In genomic region chr4:71130827-71131603, GRCh38 we compare ENCODE assay signal across 11 cellular contexts.
A peak's percentile ranks its signal among the peaks of the same experiment; 100 is the strongest.
DNase-seq lines count a peak whose midpoint lies in the region; FAIRE-seq and TF ChIP-seq lines count a peak whose summit lies in the region.
"Had no signal": no experiment of that assay in that cellular context is flagged by ENCODE, and none has a peak within 500 bp of the region (broad histone marks: within the 10 kb centered on the region; RNA-seq: fewer than 3 reads in every experiment).

No MANE protein-coding gene starts in this region.

- FAIRE-seq in small intestine (lab: Jason Lieb, UNC): no peak
- FAIRE-seq: islet of Langerhans had no signal

- H3K9me3 ChIP-seq in small intestine (ENCODE audit: control insufficient read depth, low read depth): peaks cover 1% of the 10 kb centered on the region

- intact Hi-C loops in posterior vena cava (cut with DNase I): no loop called here

- DNase-seq in DMS53 (lab: John Stamatoyannopoulos, UW): peak; percentile 1
- no peak for DNase-seq in DMS53 treated with DMSO at 0.1 percent for 48 hours (lab: John Stamatoyannopoulos, UW; ENCODE audit: unreplicated experiment)
- DNase-seq in RKO (ENCODE audit: low spot score): peak; percentile 82
- DNase-seq in fibroblast of the aortic adventitia (ENCODE audit: low read depth): peak; percentile 77
- DNase-seq in small intestine: peak; percentile 45
- DNase-seq in stimulated activated naive CD4-positive, alpha-beta T cell treated with Interleukin-2 at 50 U/mL for 16 hours (lab: John Stamatoyannopoulos, UW): no peak
- DNase-seq in NCI-H524 treated with DMSO at 0.1 percent for 48 hours (lab: John Stamatoyannopoulos, UW): no peak
- DNase-seq in posterior vena cava (ENCODE audit: low spot score): no peak
- DNase-seq: 8988T; activated CD4-positive, alpha-beta memory T cell treated with anti-CD3 and anti-CD28 coated beads, Interleukin-2, amount 10 ng/mL, durations not matched to agents 7 days and 5 days had no signal

- H3K36me3 ChIP-seq in small intestine (ENCODE audit: control insufficient read depth in 2 of 2, insufficient read depth in 2 of 2, low read length in 2 of 2): no peaks in the 10 kb centered on the region

- H3K27ac ChIP-seq in small intestine (ENCODE audit: low read depth in 1 of 2, low read length in 1 of 2): no peak overlapping the region

- peak; percentile 27 for TF ChIP-seq CTCF in fibroblast of the aortic adventitia (IDR thresholded peaks at IDR 0.05; ENCODE audit: insufficient read depth, low read length)

- H3K4me3 ChIP-seq in fibroblast of the aortic adventitia (ENCODE audit: low read depth, low read length) (peak overlapping the region; percentile 28), small intestine (ENCODE audit: low read depth in 1 of 2, low read length in 2 of 2) (no peak overlapping the region)

- no peaks in the 10 kb centered on the region for H3K27me3 ChIP-seq in small intestine (ENCODE audit: control insufficient read depth in 2 of 2, insufficient read depth in 2 of 2, low read length in 2 of 2)

- WGBS in small intestine, 3 donors: 31 to 54% (median 49%) methylated on average over 9 of the region's 9 CpGs

- peaks cover 0 to 2% of the 10 kb centered on the region in 2 donors for H3K4me1 ChIP-seq in small intestine (ENCODE audit: control insufficient read depth in 2 of 2, insufficient read depth in 1 of 2, low read depth in 1 of 2, low read length in 1 of 2)

Comparison
In these comparisons a context has a peak if more than half of its experiments do, and no peak if none do; other contexts are left out.
1. DNase-seq: peak in DMS53 (single experiment), RKO (single experiment), fibroblast of the aortic adventitia (single experiment) and small intestine (single experiment); none in DMS53 treated with DMSO at 0.1 percent for 48 hours (single experiment), stimulated activated naive CD4-positive, alpha-beta T cell treated with Interleukin-2 at 50 U/mL for 16 hours (single experiment), NCI-H524 treated with DMSO at 0.1 percent for 48 hours (single experiment) and posterior vena cava (single experiment).